Comparison of ENCODE assay signal across 1 cellular context in genomic region chr10:21969326-21970287, GRCh38.
TF ChIP-seq lines count a peak whose summit lies in the region.

No MANE protein-coding gene starts in this region.

TF ChIP-seq in HepG2, 621 proteins besides CTCF, POLR2A, EP300 and RAD21:
- TF ChIP-seq FOXO1 (CRISPR knock-in tag; IDR thresholded peaks at IDR 0.05) (no peak), GFI1 (CRISPR knock-in tag; IDR thresholded peaks at IDR 0.05; ENCODE audit: borderline replicate concordance) (no peak), ZNF503 (CRISPR knock-in tag; IDR thresholded peaks at IDR 0.05) (no peak), MAFK (conservative IDR thresholded peaks at IDR 0.05 in 1 of 2, IDR thresholded peaks at IDR 0.05 in 1 of 2; ENCODE audit: low read length in 2 of 2) (peak; percentile 30 to 66; a peak in 2 of 4 replicates)
